Comparison of ENCODE assay signal across 8 cellular contexts in genomic region chr19:50922316-50922853, GRCh38. TPM values are rescaled to one million over a fixed set of nuclear protein-coding genes. Genes with fewer than 3 reads are reported as not detected.
A peak's percentile ranks its signal among the peaks of the same experiment; 100 is the strongest.
DNase-seq lines count a peak whose midpoint lies in the region; ATAC-seq and TF ChIP-seq lines count a peak whose summit lies in the region.

No MANE protein-coding gene starts in this region.

- no peaks in the 10 kb centered on the region for H3K9me2 ChIP-seq in neural cell (ENCODE audit: insufficient read depth, low read length)

- H3K9me3 ChIP-seq in AG04450 (ENCODE audit: control insufficient read depth, insufficient read depth, low read length) (no peaks in the 10 kb centered on the region), Peyer's patch (no peaks in the 10 kb centered on the region), neural cell (ENCODE audit: low read length) (no peaks in the 10 kb centered on the region)

- TF ChIP-seq RAD21 in neural cell (conservative IDR thresholded peaks at IDR 0.05) = peak; percentile 87

- DNase-seq in AG04450 (ENCODE audit: low read depth, low spot score) = peak; percentile 43
- DNase-seq in LNCaP clone FGC (ENCODE audit: low read depth) = peak; percentile 86
- DNase-seq in Peyer's patch = peak; percentile 72 to 86 (median 79)
- DNase-seq in activated T-cell treated with anti-CD3 and anti-CD28 coated beads, Interleukin-2, amount 50 U/mL, for 48 hours = peak; percentile 78 to 83
- peak; percentile 82 for DNase-seq in fibroblast of pulmonary artery (ENCODE audit: low read depth)
- DNase-seq in stimulated activated naive CD8-positive, alpha-beta T cell treated with anti-CD3 and anti-CD28 coated beads, Interleukin-15, Interleukin-2, amounts not matched to agents 100 U/mL and 50 U/mL, for 24 hours = peak; percentile 82

- no peaks in the 10 kb centered on the region for H4K20me1 ChIP-seq in neural cell (ENCODE audit: insufficient read depth)

- H3K27me3 ChIP-seq in AG04450 (ENCODE audit: control insufficient read depth, insufficient read depth, low read length) (peaks cover 2% of the 10 kb centered on the region), Peyer's patch (no peaks in the 10 kb centered on the region), neural cell (ENCODE audit: insufficient read depth, low read depth, low read length) (peaks cover 21% of the 10 kb centered on the region)

- TF ChIP-seq POLR2A in Peyer's patch (IDR thresholded peaks at IDR 0.05) = no peak

- no peaks in the 10 kb centered on the region for H3K79me2 ChIP-seq in neural cell (replicated peaks; ENCODE audit: insufficient read depth, low read length)

- H3K4me3 ChIP-seq in AG04450 (ENCODE audit: low read depth, low read length) (no peak overlapping the region), LNCaP clone FGC (ENCODE audit: low read depth, low read length) (no peak overlapping the region), Peyer's patch (no peak overlapping the region), fibroblast of pulmonary artery (replicated peaks; ENCODE audit: low read depth, low read length) (no peak overlapping the region), neural cell (ENCODE audit: low read length) (no peak overlapping the region)

- no peaks in the 10 kb centered on the region for H3K4me1 ChIP-seq in Peyer's patch

- no peak overlapping the region for H2AFZ ChIP-seq in neural cell (ENCODE audit: low read depth, low read length)

- no peak for TF ChIP-seq EP300 in neural cell (conservative IDR thresholded peaks at IDR 0.05; ENCODE audit: poor library complexity, severe bottlenecking)

- H3K4me2 ChIP-seq in neural cell (ENCODE audit: low read length) = no peak overlapping the region

- H3K36me3 ChIP-seq in Peyer's patch (no peaks in the 10 kb centered on the region), neural cell (ENCODE audit: insufficient read depth, low read length) (no peaks in the 10 kb centered on the region)

- CTCF ChIA-PET in AG04450 (lab: Charles Lee) = interaction anchor here (0.5 to 2.0 kb wide), 24 partner anchors 9 to 565 kb away, joined by 3 to 12 read pairs (median 4); no protein-coding TSS in a partner anchor

- H3F3A ChIP-seq in neural cell (ENCODE audit: insufficient read depth, low read length, poor library complexity, severe bottlenecking) = no peaks in the 10 kb centered on the region

- H3K9ac ChIP-seq in neural cell (ENCODE audit: low read length) = no peak overlapping the region

- POLR2A ChIA-PET in AG04450 (lab: Yijun Ruan, JAX) = no interaction called here

- ATAC-seq in GM18867 (IDR thresholded peaks at IDR 0.05; ENCODE audit: unreplicated experiment) = peak; percentile 61
- ATAC-seq in stimulated activated naive CD8-positive, alpha-beta T cell treated with anti-CD3 and anti-CD28 coated beads, Interleukin-15, Interleukin-2, amounts not matched to agents 100 U/mL and 50 U/mL, for 24 hours = peak; percentile 97

- TF ChIP-seq CTCF in AG04450 (IDR thresholded peaks at IDR 0.05; ENCODE audit: low read depth, low read length) = peak; percentile 88
- TF ChIP-seq CTCF in LNCaP clone FGC (IDR thresholded peaks at IDR 0.05; ENCODE audit: control insufficient read depth, extremely low read depth, insufficient read depth) = peak; percentile 81
- TF ChIP-seq CTCF in Peyer's patch (IDR thresholded peaks at IDR 0.05) = peak; percentile 63 to 82 (median 78)
- peak; percentile 86 for TF ChIP-seq CTCF in fibroblast of pulmonary artery (IDR thresholded peaks at IDR 0.05; ENCODE audit: low read length, missing control alignments)
- peak; percentile 92 for TF ChIP-seq CTCF in neural cell (IDR thresholded peaks at IDR 0.05; ENCODE audit: poor library complexity, severe bottlenecking)

- no peak overlapping the region for H3K27ac ChIP-seq in AG04450 (ENCODE audit: low read depth, low read length)
- H3K27ac ChIP-seq in Peyer's patch = no peak overlapping the region
- H3K27ac ChIP-seq in neural cell (ENCODE audit: low read length) = no peak overlapping the region

TF ChIP-seq in neural cell, 6 proteins besides CTCF, POLR2A, EP300 and RAD21:
- TF ChIP-seq EZH2 (IDR thresholded peaks at IDR 0.05; ENCODE audit: borderline replicate concordance, insufficient read depth, low read length, poor library complexity, severe bottlenecking) (no peak), TAF1 (IDR thresholded peaks at IDR 0.05; ENCODE audit: low read depth) (no peak), MXI1 (conservative IDR thresholded peaks at IDR 0.05; ENCODE audit: poor library complexity, severe bottlenecking) (no peak), SMC3 (conservative IDR thresholded peaks at IDR 0.05; ENCODE audit: poor library complexity) (peak; percentile 84), REST (IDR thresholded peaks at IDR 0.05; ENCODE audit: borderline replicate concordance) (no peak), POLR2AphosphoS5 (IDR thresholded peaks at IDR 0.05) (no peak)

RNA-seq across cellular contexts. Expression of gene KLK4, which starts 11.2 kb away (rescaled TPM):
- polyA plus RNA-seq in AG04450 (2011; rRNA removed) (not detected in 2 replicates), neural cell (not detected in 2 replicates)
- not detected in 2 replicates for polyA minus RNA-seq in AG04450 (2011; rRNA and poly(A)+ RNA removed)
- total RNA-seq in Peyer's patch = 1 to 10 TPM in 1 of 4 donors, not detected in 3; 1.4 TPM
- not detected in 2 replicates for polyA minus RNA-seq in neural cell

RNA-seq across cellular contexts. Expression of gene KLK5, which starts 30.5 kb away (rescaled TPM):
- polyA plus RNA-seq in AG04450 (2011; rRNA removed) (not detected in 2 replicates), neural cell (not detected in 2 replicates)
- polyA minus RNA-seq in AG04450 (2011; rRNA and poly(A)+ RNA removed) = not detected in 2 replicates
- not detected for total RNA-seq in Peyer's patch
- polyA minus RNA-seq in neural cell = not detected in 2 replicates

RNA-seq across cellular contexts. Expression of gene KLK6, which starts 47.0 kb away (rescaled TPM):
- polyA plus RNA-seq in AG04450 (2011; rRNA removed) (not detected in 2 replicates), neural cell (not detected in 2 replicates)
- polyA minus RNA-seq in AG04450 (2011; rRNA and poly(A)+ RNA removed) = not detected in 2 replicates
- not detected for total RNA-seq in Peyer's patch
- polyA minus RNA-seq in neural cell = not detected in 2 replicates

RNA-seq across cellular contexts. Expression of gene KLK2, which starts 49.1 kb away (rescaled TPM):
- polyA plus RNA-seq in AG04450 (2011; rRNA removed) (not detected in 2 replicates), neural cell (not detected in 2 replicates)
- not detected in 2 replicates for polyA minus RNA-seq in AG04450 (2011; rRNA and poly(A)+ RNA removed)
- total RNA-seq in Peyer's patch = not detected
- not detected in 2 replicates for polyA minus RNA-seq in neural cell
